In genomic region chr1:186896211-186896610, GRCh38 we compare ENCODE assay signal across 20 cellular contexts.
DNase-seq lines count a peak whose midpoint lies in the region; ATAC-seq, FAIRE-seq and TF ChIP-seq lines count a peak whose summit lies in the region.
"Had no signal": no experiment of that assay in that cellular context is flagged by ENCODE, and none has a peak within 500 bp of the region (broad histone marks: within the 10 kb centered on the region; RNA-seq: fewer than 3 reads in every experiment).

No MANE protein-coding gene starts in this region.

- H2AFZ ChIP-seq in smooth muscle cell (ENCODE audit: low read depth): peak overlapping the region; percentile 19
- H2AFZ ChIP-seq in SK-N-SH (ENCODE audit: low read depth): no peak overlapping the region

- no peaks in the 10 kb centered on the region for H4K20me1 ChIP-seq in smooth muscle cell (ENCODE audit: low read depth)
- no peaks in the 10 kb centered on the region for H4K20me1 ChIP-seq in SK-N-SH (ENCODE audit: insufficient read depth)

- H3K9ac ChIP-seq in smooth muscle cell (ENCODE audit: low read depth): no peak overlapping the region
- no peak overlapping the region for H3K9ac ChIP-seq in SK-N-SH

- H3F3A ChIP-seq in smooth muscle cell (ENCODE audit: low read depth) (peaks cover 8% of the 10 kb centered on the region), SK-N-SH (replicated peaks; ENCODE audit: insufficient read depth) (no peaks in the 10 kb centered on the region)

- no peak for TF ChIP-seq RAD21 in SK-N-SH (IDR thresholded peaks at IDR 0.05; ENCODE audit: low read length)

- no peaks in the 10 kb centered on the region for H3K36me3 Mint-ChIP-seq in WTC11
- H3K36me3 Mint-ChIP-seq: activated naive CD8-positive, alpha-beta T cell treated with anti-CD3 and anti-CD28 coated beads, Interleukin-2, amount 10 ng/mL, durations not matched to agents 7 days and 5 days had no signal

- no peaks in the 10 kb centered on the region for H3K9me2 ChIP-seq in SK-N-SH

- 44% methylated on average over 1 of the region's 1 CpG for WGBS in smooth muscle cell (ENCODE audit: low lambda C conversion rate)
- WGBS in SK-N-SH (ENCODE audit: low lambda C conversion rate): 39% methylated on average over 1 of the region's 1 CpG

- H3K4me1 Mint-ChIP-seq in WTC11: peaks cover 3% of the 10 kb centered on the region
- H3K4me1 Mint-ChIP-seq: activated CD4-positive, alpha-beta memory T cell treated with anti-CD3 and anti-CD28 coated beads, Interleukin-2, amount 10 ng/mL, durations not matched to agents 7 days and 5 days; activated naive CD8-positive, alpha-beta T cell treated with anti-CD3 and anti-CD28 coated beads, Interleukin-2, amount 10 ng/mL, durations not matched to agents 7 days and 5 days had no signal

- TF ChIP-seq CTCF in bronchial epithelial cell (IDR thresholded peaks at IDR 0.05; ENCODE audit: insufficient read depth, low read length, severe bottlenecking) (no peak), smooth muscle cell (IDR thresholded peaks at IDR 0.05; ENCODE audit: borderline replicate concordance, insufficient read depth, poor library complexity, severe bottlenecking) (no peak), WTC11 (IDR thresholded peaks at IDR 0.05) (no peak), SK-N-SH (IDR thresholded peaks at IDR 0.05) (no peak)

- H3K4me1 ChIP-seq in smooth muscle cell (ENCODE audit: low read depth) (peaks cover 9% of the 10 kb centered on the region), SK-N-SH (ENCODE audit: control insufficient read depth in 1 of 2, insufficient read depth in 2 of 2, low read depth in 1 of 2, low read length in 1 of 2) (peaks cover 0 to 12% of the 10 kb centered on the region in 2 experiments; a peak in 1 of 4 replicates)

- POLR2A ChIA-PET in WTC11 (lab: Charles Lee) (no interaction called here), SK-N-SH (lab: Yijun Ruan, JAX) (no interaction called here)

- TF ChIP-seq EP300 in SK-N-SH (IDR thresholded peaks at IDR 0.05; ENCODE audit: borderline replicate concordance in 1 of 2, low read depth in 1 of 2, low read length in 1 of 2): no peak

- H3K27ac Mint-ChIP-seq in WTC11: no peak overlapping the region
- H3K27ac Mint-ChIP-seq: activated CD4-positive, alpha-beta memory T cell treated with anti-CD3 and anti-CD28 coated beads, Interleukin-2, amount 10 ng/mL, durations not matched to agents 7 days and 5 days; activated naive CD8-positive, alpha-beta T cell treated with anti-CD3 and anti-CD28 coated beads, Interleukin-2, amount 10 ng/mL, durations not matched to agents 7 days and 5 days; activated T-cell treated with anti-CD3 and anti-CD28 coated beads, Interleukin-2, amount 50 U/mL, for 72 hours; endodermal cell had no signal

- CTCF ChIA-PET in WTC11 (lab: Charles Lee): no interaction called here
- CTCF ChIA-PET in SK-N-SH (lab: Yijun Ruan, JAX): no interaction called here

- FAIRE-seq in bronchial epithelial cell (lab: Jason Lieb, UNC): no peak

- H3K9me3 Mint-ChIP-seq in WTC11: peaks cover 5% of the 10 kb centered on the region
- H3K9me3 Mint-ChIP-seq: activated CD4-positive, alpha-beta memory T cell treated with anti-CD3 and anti-CD28 coated beads, Interleukin-2, amount 10 ng/mL, durations not matched to agents 7 days and 5 days; activated naive CD8-positive, alpha-beta T cell treated with anti-CD3 and anti-CD28 coated beads, Interleukin-2, amount 10 ng/mL, durations not matched to agents 7 days and 5 days; endodermal cell had no signal

- peak overlapping the region; percentile 57 for H3K4me2 ChIP-seq in smooth muscle cell
- H3K4me2 ChIP-seq in SK-N-SH: no peak overlapping the region

- DNase-seq in NCI-H226: peak; percentile 64
- DNase-seq in bronchial epithelial cell (ENCODE audit: low read depth): peak; percentile 73
- no peak for DNase-seq in left cardiac atrium
- DNase-seq in smooth muscle cell (lab: John Stamatoyannopoulos, UW; ENCODE audit: unreplicated experiment): no peak
- DNase-seq in SIG-M5 (lab: John Stamatoyannopoulos, UW): no peak
- no peak for DNase-seq in WTC11 (ENCODE audit: low spot score)
- DNase-seq in SK-N-SH: no peak
- DNase-seq: activated CD4-positive, alpha-beta memory T cell treated with anti-CD3 and anti-CD28 coated beads, Interleukin-2, amount 10 ng/mL, durations not matched to agents 7 days and 5 days; activated naive CD8-positive, alpha-beta T cell treated with anti-CD3 and anti-CD28 coated beads, Interleukin-2, amount 10 ng/mL, durations not matched to agents 7 days and 5 days; activated T-cell treated with anti-CD3 and anti-CD28 coated beads, Interleukin-2, amount 50 U/mL, for 72 hours; DMS53; endodermal cell; glutamatergic neuron; NCI-H1694 treated with DMSO at 0.1 percent for 48 hours; NCI-H510A treated with DMSO at 0.1 percent for 48 hours; nucleus accumbens; stimulated activated CD4-positive, alpha-beta T cell treated with anti-CD3 and anti-CD28 coated beads, Interleukin-4, amount 100 ng/mL, for 4 hours had no signal

- H3K9me3 ChIP-seq in smooth muscle cell (replicated peaks; ENCODE audit: low read depth) (no peaks in the 10 kb centered on the region), SK-N-SH (no peaks in the 10 kb centered on the region)
- H3K9me3 ChIP-seq: thoracic aorta had no signal

- ATAC-seq in left cardiac atrium: peak; percentile 59 to 70
- ATAC-seq in GM19395 (IDR thresholded peaks at IDR 0.05; ENCODE audit: unreplicated experiment): no peak
- no peak for ATAC-seq in WTC11
- ATAC-seq: activated T-cell treated with anti-CD3 and anti-CD28 coated beads, Interleukin-2, amount 50 U/mL, for 72 hours; HCT116 had no signal

- H3K36me3 ChIP-seq in bronchial epithelial cell (ENCODE audit: control insufficient read depth, insufficient read depth, low read length): no peaks in the 10 kb centered on the region
- no peaks in the 10 kb centered on the region for H3K36me3 ChIP-seq in smooth muscle cell (ENCODE audit: low read depth)
- H3K36me3 ChIP-seq in SK-N-SH (replicated peaks in 1 of 2; ENCODE audit: control insufficient read depth in 1 of 2, insufficient read depth in 2 of 2, low read length in 1 of 2): no peaks in the 10 kb centered on the region
- H3K36me3 ChIP-seq: thoracic aorta had no signal

- no peaks in the 10 kb centered on the region for H3K27me3 ChIP-seq in bronchial epithelial cell (ENCODE audit: control insufficient read depth, insufficient read depth, low read length)
- no peaks in the 10 kb centered on the region for H3K27me3 ChIP-seq in smooth muscle cell (ENCODE audit: low read depth)
- H3K27me3 ChIP-seq in SK-N-SH (ENCODE audit: insufficient read depth): no peaks in the 10 kb centered on the region

- no peaks in the 10 kb centered on the region for H3K27me3 Mint-ChIP-seq in WTC11 (ENCODE audit: low read depth)
- H3K27me3 Mint-ChIP-seq: activated CD4-positive, alpha-beta memory T cell treated with anti-CD3 and anti-CD28 coated beads, Interleukin-2, amount 10 ng/mL, durations not matched to agents 7 days and 5 days; activated naive CD8-positive, alpha-beta T cell treated with anti-CD3 and anti-CD28 coated beads, Interleukin-2, amount 10 ng/mL, durations not matched to agents 7 days and 5 days had no signal

- peak overlapping the region; percentile 45 for H3K27ac ChIP-seq in smooth muscle cell (ENCODE audit: low read depth)
- no peak overlapping the region for H3K27ac ChIP-seq in SK-N-SH (ENCODE audit: low read depth in 2 of 2, low read length in 1 of 2)

- intact Hi-C loops in left cardiac atrium (cut with DNase I): no loop called here

- no peaks in the 10 kb centered on the region for H3K79me2 ChIP-seq in smooth muscle cell (ENCODE audit: low read depth)
- H3K79me2 ChIP-seq in SK-N-SH (ENCODE audit: insufficient read depth): no peaks in the 10 kb centered on the region

- H3K4me3 Mint-ChIP-seq in WTC11: no peak overlapping the region
- H3K4me3 Mint-ChIP-seq: activated CD4-positive, alpha-beta memory T cell treated with anti-CD3 and anti-CD28 coated beads, Interleukin-2, amount 10 ng/mL, durations not matched to agents 7 days and 5 days; activated naive CD8-positive, alpha-beta T cell treated with anti-CD3 and anti-CD28 coated beads, Interleukin-2, amount 10 ng/mL, durations not matched to agents 7 days and 5 days; activated T-cell treated with anti-CD3 and anti-CD28 coated beads, Interleukin-2, amount 50 U/mL, for 72 hours; endodermal cell had no signal

- H3K4me3 ChIP-seq in bronchial epithelial cell (ENCODE audit: low read depth, low read length) (no peak overlapping the region), smooth muscle cell (no peak overlapping the region), SK-N-SH (ENCODE audit: low read depth in 2 of 2, low read length in 1 of 2) (no peak overlapping the region)
- H3K4me3 ChIP-seq: thoracic aorta had no signal

TF ChIP-seq in WTC11, 78 proteins besides CTCF, POLR2A, EP300 and RAD21 (continues in another document):
- no peak for TF ChIP-seq ZNF317 (CRISPR knock-in tag; IDR thresholded peaks at IDR 0.05; ENCODE audit: borderline replicate concordance, low read depth)

TF ChIP-seq in SK-N-SH, 30 proteins besides CTCF, POLR2A, EP300 and RAD21 (continues in another document):
- TF ChIP-seq YY1 (IDR thresholded peaks at IDR 0.05; ENCODE audit: low read depth) (no peak), JUND (IDR thresholded peaks at IDR 0.05) (no peak), RFX5 (IDR thresholded peaks at IDR 0.05; ENCODE audit: low read length) (no peak), NFIC (IDR thresholded peaks at IDR 0.05; ENCODE audit: borderline replicate concordance) (no peak)
- TF ChIP-seq, protein P1, sequence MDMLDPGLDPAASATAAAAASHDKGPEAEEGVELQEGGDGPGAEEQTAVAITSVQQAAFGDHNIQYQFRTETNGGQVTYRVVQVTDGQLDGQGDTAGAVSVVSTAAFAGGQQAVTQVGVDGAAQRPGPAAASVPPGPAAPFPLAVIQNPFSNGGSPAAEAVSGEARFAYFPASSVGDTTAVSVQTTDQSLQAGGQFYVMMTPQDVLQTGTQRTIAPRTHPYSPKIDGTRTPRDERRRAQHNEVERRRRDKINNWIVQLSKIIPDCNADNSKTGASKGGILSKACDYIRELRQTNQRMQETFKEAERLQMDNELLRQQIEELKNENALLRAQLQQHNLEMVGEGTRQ (IDR thresholded peaks at IDR 0.05; ENCODE audit: borderline replicate concordance, low read depth, low read length): no peak
- TF ChIP-seq, protein P2, sequence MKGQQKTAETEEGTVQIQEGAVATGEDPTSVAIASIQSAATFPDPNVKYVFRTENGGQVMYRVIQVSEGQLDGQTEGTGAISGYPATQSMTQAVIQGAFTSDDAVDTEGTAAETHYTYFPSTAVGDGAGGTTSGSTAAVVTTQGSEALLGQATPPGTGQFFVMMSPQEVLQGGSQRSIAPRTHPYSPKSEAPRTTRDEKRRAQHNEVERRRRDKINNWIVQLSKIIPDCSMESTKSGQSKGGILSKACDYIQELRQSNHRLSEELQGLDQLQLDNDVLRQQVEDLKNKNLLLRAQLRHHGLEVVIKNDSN (IDR thresholded peaks at IDR 0.05; ENCODE audit: borderline replicate concordance, low read depth): no peak

Comparison
In these comparisons a context has a peak if more than half of its experiments do, and no peak if none do; other contexts are left out.
1. DNase-seq: peak in NCI-H226 (single experiment) and bronchial epithelial cell (single experiment); none in left cardiac atrium (single experiment), smooth muscle cell (single experiment), SIG-M5 (single experiment), WTC11 (single experiment) and SK-N-SH (single experiment).
2. ATAC-seq: peak in left cardiac atrium (2 of 2); none in GM19395 (single experiment) and WTC11 (single experiment).